In the genomic region with DNA sequence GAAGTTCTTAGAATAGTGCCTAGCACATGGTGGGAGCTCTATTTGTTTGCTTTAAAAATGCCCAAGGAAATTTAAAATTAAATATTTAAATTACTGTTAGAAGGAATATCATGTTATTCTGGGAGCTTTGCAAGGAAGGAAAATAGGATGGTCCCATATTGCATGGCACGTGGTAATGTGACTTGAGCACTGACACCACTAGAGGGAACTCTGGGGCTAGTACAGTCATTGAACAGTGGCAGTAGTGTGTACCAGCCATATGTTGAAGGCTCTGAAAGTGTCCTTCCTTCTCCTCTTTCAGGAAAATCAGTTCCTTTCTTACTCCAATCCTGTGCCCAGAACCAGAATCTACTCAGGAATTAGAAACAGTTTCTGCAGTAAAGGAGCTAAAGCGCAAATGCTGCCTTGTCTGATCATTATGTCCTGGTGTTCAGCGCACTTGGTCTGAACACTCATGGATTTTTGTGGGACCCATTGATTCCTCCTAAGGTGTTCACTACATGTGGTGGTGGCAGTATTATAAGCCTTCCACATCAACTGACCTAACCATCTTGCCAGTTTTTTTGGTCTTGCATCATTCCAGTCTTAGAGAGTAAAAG, we compare ENCODE assay signal across 8 cellular contexts. TPM values are rescaled to one million over a fixed set of nuclear protein-coding genes. Genes with fewer than 3 reads are reported as not detected.
DNase-seq lines count a peak whose midpoint lies in the region; ATAC-seq, FAIRE-seq and TF ChIP-seq lines count a peak whose summit lies in the region.

No MANE protein-coding gene starts in this region.

- H3K27me3 ChIP-seq in H1 (replicated peaks in 1 of 4; ENCODE audit: control insufficient read depth in 3 of 4, extremely low read depth in 1 of 4, insufficient read depth in 3 of 4, low read length in 3 of 4), result no peaks in the 10 kb centered on the region

- H4K5ac ChIP-seq in H1 (ENCODE audit: insufficient read length, low read depth, low read length), result no peak overlapping the region

- H3K4me3 Mint-ChIP-seq in progenitor cell of endocrine pancreas (ENCODE audit: low read depth), result no peak overlapping the region

- no peaks in the 10 kb centered on the region for H3K23me2 ChIP-seq in H1 (ENCODE audit: low read depth, low read length)

- no peak overlapping the region for H2BK15ac ChIP-seq in H1 (ENCODE audit: low read length)

- no peaks in the 10 kb centered on the region for H3K4me1 ChIP-seq in H1 (replicated peaks in 1 of 4; ENCODE audit: control insufficient read depth in 3 of 4, insufficient read depth in 4 of 4, low read length in 3 of 4)

- no peak overlapping the region for H3K9ac ChIP-seq in H1 (replicated peaks in 1 of 4; ENCODE audit: extremely low read depth in 1 of 4, low read depth in 3 of 4, low read length in 3 of 4)

- no peak overlapping the region for H2AK5ac ChIP-seq in H1 (ENCODE audit: low read depth, low read length)

- no peak for TF ChIP-seq POLR2A in H1 (IDR thresholded peaks at IDR 0.05; ENCODE audit: control extremely low read depth in 1 of 2, low read depth in 2 of 2, low read length in 2 of 2)

- WGBS in H1 (ENCODE audit: extremely low coverage in 1 of 2, insufficient coverage in 1 of 2, insufficient read length in 1 of 2, insufficient replicate concordance in 2 of 2, low coverage in 1 of 2, low lambda C conversion rate in 2 of 2, missing lambda C conversion rate in 1 of 2), 2 experiments, result 74% methylated on average over 3 of the region's 3 CpGs; no CpG with 5 or more reads in 1 of the 2 experiments

- no peak overlapping the region for H3K56ac ChIP-seq in H1 (replicated peaks; ENCODE audit: insufficient read length, low read depth, low read length)

- no peaks in the 10 kb centered on the region for H4K20me1 ChIP-seq in H1 (replicated peaks in 1 of 2; ENCODE audit: control insufficient read depth in 1 of 2, insufficient read depth in 2 of 2, low read length in 2 of 2)

- no peak for TF ChIP-seq EP300 in H1 (IDR thresholded peaks at IDR 0.05; ENCODE audit: borderline replicate concordance in 1 of 2, low read depth in 2 of 2, low read length in 2 of 2)

- no peak overlapping the region for H4K8ac ChIP-seq in H1 (ENCODE audit: extremely low read depth, insufficient read depth, low read length)

- no peak overlapping the region for H2BK120ac ChIP-seq in H1 (replicated peaks; ENCODE audit: low read depth, low read length)

- CTCF ChIA-PET in H1 (lab: Charles Lee; ENCODE audit: partially characterized antibody), result interaction anchor here (0.6 to 4.4 kb wide), 33 partner anchors 7 to 940 kb away, joined by 3 to 34 read pairs (median 4); no protein-coding TSS in a partner anchor

- H3K79me2 ChIP-seq in H1 (ENCODE audit: control insufficient read depth in 1 of 2, insufficient read depth in 2 of 2, low read length in 2 of 2), result no peaks in the 10 kb centered on the region

- TF ChIP-seq RAD21 in H1 (IDR thresholded peaks at IDR 0.05 in 1 of 2, conservative IDR thresholded peaks at IDR 0.05 in 1 of 2; ENCODE audit: low read depth in 2 of 2, low read length in 2 of 2), result peak; percentile 69 to 78

- H3K9me3 Mint-ChIP-seq in progenitor cell of endocrine pancreas (ENCODE audit: low read depth), result no peaks in the 10 kb centered on the region

- DNase-seq in CD1c-positive myeloid dendritic cell (ENCODE audit: extremely low spot score), result peak; percentile 6
- peak; percentile 36 for DNase-seq in NCI-H748 (lab: John Stamatoyannopoulos, UW; ENCODE audit: unreplicated experiment)
- DNase-seq in H1 (ENCODE audit: low read depth in 1 of 2, low spot score in 2 of 2), result no peak
- DNase-seq in progenitor cell of endocrine pancreas (ENCODE audit: low spot score, unreplicated experiment), result no peak
- no peak for DNase-seq in activated T-cell treated with anti-CD3 and anti-CD28 coated beads, Interleukin-2, amount 50 U/mL, for 48 hours
- DNase-seq in NCI-H1048 (lab: John Stamatoyannopoulos, UW), result no peak

- no peaks in the 10 kb centered on the region for H3K36me3 ChIP-seq in H1 (ENCODE audit: control insufficient read depth in 2 of 4, insufficient read depth in 4 of 4, low read length in 3 of 4)

- H2AFZ ChIP-seq in H1 (ENCODE audit: low read length), result peak overlapping the region; percentile 73

- no peak overlapping the region for H3K14ac ChIP-seq in H1 (ENCODE audit: insufficient read length)

- H2BK12ac ChIP-seq in H1 (ENCODE audit: low read depth, low read length), result no peak overlapping the region

- no peak overlapping the region for H3K4me3 ChIP-seq in H1 (ENCODE audit: extremely low read depth in 1 of 4, insufficient read depth in 2 of 4, low read depth in 3 of 4, low read length in 4 of 4)

- H4K91ac ChIP-seq in H1 (replicated peaks; ENCODE audit: insufficient read length, low read length), result no peak overlapping the region

- no peak overlapping the region for H3K18ac ChIP-seq in H1 (ENCODE audit: extremely low read depth, low read length)

- H3K27ac Mint-ChIP-seq in progenitor cell of endocrine pancreas, result no peak overlapping the region

- ATAC-seq in GM18520 (IDR thresholded peaks at IDR 0.05; ENCODE audit: unreplicated experiment), result peak; percentile 29
- ATAC-seq in HG02973 (IDR thresholded peaks at IDR 0.05; ENCODE audit: unreplicated experiment), result peak; percentile 51

- no peak overlapping the region for H2BK5ac ChIP-seq in H1 (ENCODE audit: low read depth, low read length)

- POLR2A ChIA-PET in H1 (lab: Charles Lee; ENCODE audit: partially characterized antibody), result no interaction called here

- TF ChIP-seq CTCF in H1 (IDR thresholded peaks at IDR 0.05; ENCODE audit: control extremely low read depth in 1 of 3, insufficient read depth in 1 of 3, low read depth in 1 of 3, low read length in 3 of 3), result peak; percentile 23 to 77 (median 62)
- TF ChIP-seq CTCF in progenitor cell of endocrine pancreas (IDR thresholded peaks at IDR 0.05; ENCODE audit: unreplicated experiment), result peak; percentile 61

- H3K23ac ChIP-seq in H1 (ENCODE audit: insufficient read length), result no peak overlapping the region

- H3K79me1 ChIP-seq in H1 (ENCODE audit: low read depth, low read length), result no peaks in the 10 kb centered on the region

- H3K4me2 ChIP-seq in H1 (ENCODE audit: insufficient read depth in 1 of 2, low read depth in 2 of 2, low read length in 2 of 2), result no peak overlapping the region

- no peaks in the 10 kb centered on the region for H3K36me3 Mint-ChIP-seq in progenitor cell of endocrine pancreas (ENCODE audit: insufficient read depth)

- H3K4me1 Mint-ChIP-seq in progenitor cell of endocrine pancreas (ENCODE audit: low read depth), result peaks cover 1% of the 10 kb centered on the region

- no peaks in the 10 kb centered on the region for H3K27me3 Mint-ChIP-seq in progenitor cell of endocrine pancreas

- no peak overlapping the region for H3K4ac ChIP-seq in H1 (replicated peaks; ENCODE audit: insufficient read length, low read depth, low read length)

- H3K27ac ChIP-seq in H1 (ENCODE audit: low read depth, low read length), result no peak overlapping the region

- no peak overlapping the region for H2BK20ac ChIP-seq in H1 (ENCODE audit: low read length)

- H3K9me3 ChIP-seq in H1 (ENCODE audit: insufficient read depth in 2 of 2, low read depth in 1 of 2, low read length in 1 of 2), result no peaks in the 10 kb centered on the region

- FAIRE-seq in H1 (lab: Jason Lieb, UNC), result peak; percentile 92

TF ChIP-seq in H1, 55 proteins besides CTCF, POLR2A, EP300 and RAD21 (continues in another document):
- TF ChIP-seq, protein P1, sequence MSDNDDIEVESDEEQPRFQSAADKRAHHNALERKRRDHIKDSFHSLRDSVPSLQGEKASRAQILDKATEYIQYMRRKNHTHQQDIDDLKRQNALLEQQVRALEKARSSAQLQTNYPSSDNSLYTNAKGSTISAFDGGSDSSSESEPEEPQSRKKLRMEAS (IDR thresholded peaks at IDR 0.05), result peak; percentile 72

RNA-seq across cellular contexts. Expression of gene GDA, which starts 54.1 kb away (rescaled TPM):
- total RNA-seq in H1 (2021; fragmentation: NEBNext Ultra II Directional; extraction: Animal tissue kit (Norgen Biotek cat#: 25700)), result 3.0 TPM in 2 replicates
- 0.17 and 0.35 TPM in 2 replicates for polyA plus RNA-seq in H1 (2011; rRNA removed)
- 0.43 TPM for polyA plus RNA-seq in H1 (2011; cell fraction: cytosol; rRNA removed)
- 0.48 TPM for polyA plus RNA-seq in H1 (2011; cell fraction: nucleus; rRNA removed)
- 0.42 to 0.69 TPM (median 0.46 TPM) in 4 replicates for polyA plus RNA-seq in H1 (2012, experiment 1 of 2)
- polyA plus RNA-seq in H1 (2012, experiment 2 of 2), result not detected
- polyA plus RNA-seq in H1 (2013, experiment 1 of 2), result 2.0 TPM
- polyA plus RNA-seq in H1 (2013, experiment 2 of 2), result 1.8 TPM
- polyA minus RNA-seq in H1 (2011; rRNA and poly(A)+ RNA removed), result 0.95 and 1.5 TPM in 2 replicates
- polyA minus RNA-seq in H1 (2011; cell fraction: cytosol; rRNA and poly(A)+ RNA removed), result 1.1 TPM
- 1.5 TPM for polyA minus RNA-seq in H1 (2011; cell fraction: nucleus; rRNA and poly(A)+ RNA removed)
- 5.5 and 5.8 TPM in 2 replicates for total RNA-seq in progenitor cell of endocrine pancreas

Comparison
In these comparisons a context has a peak if more than half of its experiments do, and no peak if none do; other contexts are left out.
1. DNase-seq: peak in CD1c-positive myeloid dendritic cell (single experiment) and NCI-H748 (single experiment); none in H1 (0 of 2), progenitor cell of endocrine pancreas (single experiment), activated T-cell treated with anti-CD3 and anti-CD28 coated beads, Interleukin-2, amount 50 U/mL, for 48 hours (0 of 2) and NCI-H1048 (single experiment).